Comparison of ENCODE assay signal across 8 cellular contexts in the genomic region with DNA sequence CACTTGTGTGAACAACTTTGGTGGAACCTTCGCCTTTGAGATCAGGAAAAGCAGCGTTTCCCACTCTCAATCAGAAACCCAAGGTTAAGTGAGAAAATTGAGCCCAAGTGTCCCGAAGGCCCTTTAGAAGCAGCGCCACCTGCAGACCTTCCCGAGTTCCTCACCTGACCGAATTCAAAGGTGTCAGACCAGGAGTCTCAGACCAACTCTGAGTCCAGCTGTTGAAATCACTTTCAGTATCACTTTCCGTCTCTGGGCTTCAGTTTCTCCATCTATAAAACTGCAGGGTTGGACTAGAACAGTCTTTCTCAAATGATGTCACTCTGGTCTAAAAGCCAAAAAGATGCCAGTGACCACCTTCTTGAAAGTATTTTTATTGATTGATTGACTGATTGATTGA. TPM values are rescaled to one million over a fixed set of nuclear protein-coding genes. Genes with fewer than 3 reads are reported as not detected.
A peak's percentile ranks its signal among the peaks of the same experiment; 100 is the strongest.
DNase-seq lines count a peak whose midpoint lies in the region; ATAC-seq and TF ChIP-seq lines count a peak whose summit lies in the region.

No MANE protein-coding gene starts in this region.

- H3K36me3 ChIP-seq in mammary epithelial cell (ENCODE audit: insufficient read depth, low read length) (no peaks in the 10 kb centered on the region), tibial artery (no peaks in the 10 kb centered on the region)

- TF ChIP-seq CTCF in mammary epithelial cell (conservative IDR thresholded peaks at IDR 0.05 in 1 of 2, IDR thresholded peaks at IDR 0.05 in 1 of 2; ENCODE audit: extremely low read depth in 1 of 2, insufficient read depth in 1 of 2, low read depth in 1 of 2, low read length in 2 of 2) = peak; percentile 37 to 48
- no peak for TF ChIP-seq CTCF in tibial artery (IDR thresholded peaks at IDR 0.05)

- no peak overlapping the region for H3K4me2 ChIP-seq in mammary epithelial cell (ENCODE audit: insufficient read depth, low read depth, low read length)

- dilution Hi-C loops in mammary epithelial cell (cut with HindIII; ENCODE audit: low sequenced_read_pairs) = no loop called here

- intact Hi-C loops in mammary epithelial cell (cut with micrococcal nuclease) (loop anchor here (1.0 kb wide), 2 partner anchors 395 to 517 kb away; no protein-coding TSS in a partner anchor), tibial artery (cut with DNase I; ENCODE audit: low total_unique reads) (no loop called here)

- H3K9me3 Mint-ChIP-seq in IgD-negative memory B cell = no peaks in the 10 kb centered on the region

- no peaks in the 10 kb centered on the region for H3K27me3 Mint-ChIP-seq in IgD-negative memory B cell

- no peaks in the 10 kb centered on the region for H3K79me2 ChIP-seq in mammary epithelial cell (ENCODE audit: insufficient read depth, low read length)

- peak overlapping the region in 2 of 4 donors; percentile 49 to 79 for H3K4me3 Mint-ChIP-seq in IgD-negative memory B cell

- H3K36me3 Mint-ChIP-seq in IgD-negative memory B cell = no peaks in the 10 kb centered on the region

- H3K4me1 ChIP-seq in mammary epithelial cell (ENCODE audit: insufficient read depth, low read length) (no peaks in the 10 kb centered on the region), tibial artery (no peaks in the 10 kb centered on the region)

- ATAC-seq in GM21825 (IDR thresholded peaks at IDR 0.05; ENCODE audit: unreplicated experiment) = peak; percentile 69

- H4K20me1 ChIP-seq in mammary epithelial cell (ENCODE audit: insufficient read depth, low read length) = no peaks in the 10 kb centered on the region

- 67% methylated on average over 7 of the region's 7 CpGs for WGBS in mammary epithelial cell (ENCODE audit: low coverage, missing lambda C conversion rate)

- H3K4me1 Mint-ChIP-seq in IgD-negative memory B cell = peaks cover 22 to 29% (median 26%) of the 10 kb centered on the region in 3 donors

- H3K27ac Mint-ChIP-seq in IgD-negative memory B cell = peak overlapping the region; percentile 14 to 53 (median 29)

- CTCF ChIA-PET in mammary epithelial cell (lab: Charles Lee; ENCODE audit: low non-redundant PET) = no interaction called here

- H3K4me3 ChIP-seq in mammary epithelial cell (replicated peaks in 1 of 3; ENCODE audit: insufficient read depth in 1 of 3, low read depth in 2 of 3, low read length in 3 of 3) (no peak overlapping the region), tibial artery (no peak overlapping the region)

- H3K9ac ChIP-seq in mammary epithelial cell (ENCODE audit: insufficient read depth, low read length) = no peak overlapping the region

- H3K9me3 ChIP-seq in mammary epithelial cell (replicated peaks; ENCODE audit: insufficient read depth, low read length) (no peaks in the 10 kb centered on the region), tibial artery (no peaks in the 10 kb centered on the region)

- peak; percentile 43 to 46 for DNase-seq in activated T-cell treated with anti-CD3 and anti-CD28 coated beads, Interleukin-2, amount 50 U/mL, for 48 hours
- DNase-seq in activated T-cell treated with anti-CD3 and anti-CD28 coated beads for 4 hours (no peak), mammary epithelial cell (peak; percentile 29), tibial artery (no peak), ACHN (no peak)
- DNase-seq in stimulated activated CD8-positive, alpha-beta memory T cell treated with anti-CD3 and anti-CD28 coated beads, Interleukin-4, amount 100 ng/mL, for 48 hours = peak; percentile 51

- in situ Hi-C loops in mammary epithelial cell (cut with MboI; ENCODE audit: low sequenced_read_pairs in 2 of 2) = loop anchor here in 1 of 2 donors (25.0 kb wide), 1 partner anchor 528 kb away; no protein-coding TSS in a partner anchor
- in situ Hi-C loops in ACHN (cut with HindIII; ENCODE audit: low pct_ligation_motif_present, low pct_unique_long_range_greater_than_20kb, low sequenced_read_pairs) = no loop called here

- H3K27me3 ChIP-seq in mammary epithelial cell (ENCODE audit: insufficient read depth, low read length) = no peaks in the 10 kb centered on the region
- H3K27me3 ChIP-seq in tibial artery = no peaks in the 10 kb centered on the region

- H3K27ac ChIP-seq in mammary epithelial cell (ENCODE audit: insufficient read depth, low read depth, low read length) (no peak overlapping the region), tibial artery (no peak overlapping the region)

- no peak overlapping the region for H2AFZ ChIP-seq in mammary epithelial cell (ENCODE audit: low read depth, low read length)

- no TSS peak for BruUV-seq in mammary epithelial cell (replicated peaks; lab: Mats Ljungman, UMichigan)

RNA-seq across cellular contexts. Expression of a gene that starts 31.7 kb away (rescaled TPM):
- polyA plus RNA-seq in IgD-negative memory B cell (84.6 TPM), mammary epithelial cell (175 TPM)
- total RNA-seq in mammary epithelial cell = 100 to 1,000 TPM in 1 of 2 donors, 10 to 100 TPM in 1; 87.0 to 163 TPM
- 109 TPM for polyA minus RNA-seq in mammary epithelial cell

Comparison
In these comparisons a context has a peak if more than half of its experiments do, and no peak if none do; other contexts are left out.
1. DNase-seq: peak in activated T-cell treated with anti-CD3 and anti-CD28 coated beads, Interleukin-2, amount 50 U/mL, for 48 hours (2 of 2), mammary epithelial cell (single experiment) and stimulated activated CD8-positive, alpha-beta memory T cell treated with anti-CD3 and anti-CD28 coated beads, Interleukin-4, amount 100 ng/mL, for 48 hours (single experiment); none in activated T-cell treated with anti-CD3 and anti-CD28 coated beads for 4 hours (single experiment), tibial artery (0 of 2) and ACHN (single experiment).
2. CTCF ChIP-seq: peak in mammary epithelial cell (2 of 2); none in tibial artery (0 of 2).